In genomic region chr15:55283295-55284147, GRCh38 we compare ENCODE assay signal across 18 cellular contexts. TPM values are rescaled to one million over a fixed set of nuclear protein-coding genes. Genes with fewer than 3 reads are reported as not detected.
A peak's percentile ranks its signal among the peaks of the same experiment; 100 is the strongest.
DNase-seq lines count a peak whose midpoint lies in the region; ATAC-seq and TF ChIP-seq lines count a peak whose summit lies in the region.
"Had no signal": no experiment of that assay in that cellular context is flagged by ENCODE, and none has a peak within 500 bp of the region (broad histone marks: within the 10 kb centered on the region; RNA-seq: fewer than 3 reads in every experiment).

No MANE protein-coding gene starts in this region.

- intact Hi-C loops in activated CD8-positive, alpha-beta T cell treated with anti-CD3 and anti-CD28 coated beads for 36 hours (cut with micrococcal nuclease) = loop anchor here (2.0 kb wide), 1 partner anchor 61 kb away; no protein-coding TSS in a partner anchor
- intact Hi-C loops in left lung (cut with DNase I) = no loop called here

- POLR2A ChIA-PET in activated CD4-positive, alpha-beta T cell treated with anti-CD3 and anti-CD28 coated beads, Interleukin-2, amount 10 ng/mL, durations not matched to agents 7 days and 5 days (lab: Charles Lee) = no interaction called here
- POLR2A ChIA-PET in activated CD8-positive, alpha-beta T cell treated with anti-CD3 and anti-CD28 coated beads for 36 hours (lab: Charles Lee) = interaction anchor here (0.6 to 1.8 kb wide), 4 partner anchors 13 to 35 kb away, joined by 3 to 4 read pairs (median 4); partner anchors contain the start of genes PIGB and PIGBOS1

- no peak overlapping the region for H3K4me3 Mint-ChIP-seq in activated CD4-positive, alpha-beta T cell treated with anti-CD3 and anti-CD28 coated beads, Interleukin-2, amount 10 ng/mL, durations not matched to agents 7 days and 5 days
- peak overlapping the region; percentile 43 for H3K4me3 Mint-ChIP-seq in activated CD8-positive, alpha-beta T cell treated with anti-CD3 and anti-CD28 coated beads for 36 hours
- H3K4me3 Mint-ChIP-seq in stimulated activated naive CD8-positive, alpha-beta T cell treated with anti-CD3 and anti-CD28 coated beads, Interleukin-15, amount 100 ng/mL, for 72 hours = peak overlapping the region; percentile 77 to 95
- H3K4me3 Mint-ChIP-seq: neural progenitor cell had no signal

- CTCF ChIA-PET in activated CD4-positive, alpha-beta T cell treated with anti-CD3 and anti-CD28 coated beads, Interleukin-2, amount 10 ng/mL, durations not matched to agents 7 days and 5 days (lab: Charles Lee) = no interaction called here
- CTCF ChIA-PET in activated CD8-positive, alpha-beta T cell treated with anti-CD3 and anti-CD28 coated beads for 36 hours (lab: Charles Lee) = interaction anchor here (0.9 kb wide), 1 partner anchor 11 kb away, joined by 3 read pairs; no protein-coding TSS in a partner anchor

- H3K27ac Mint-ChIP-seq in activated CD4-positive, alpha-beta T cell treated with anti-CD3 and anti-CD28 coated beads, Interleukin-2, amount 10 ng/mL, durations not matched to agents 7 days and 5 days = peak overlapping the region; percentile 78
- peak overlapping the region; percentile 98 for H3K27ac Mint-ChIP-seq in activated CD8-positive, alpha-beta T cell treated with anti-CD3 and anti-CD28 coated beads for 36 hours
- H3K27ac Mint-ChIP-seq in stimulated activated naive CD8-positive, alpha-beta T cell treated with anti-CD3 and anti-CD28 coated beads, Interleukin-15, amount 100 ng/mL, for 72 hours = peak overlapping the region; percentile 42 to 91
- H3K27ac Mint-ChIP-seq: neural progenitor cell had no signal

- DNase-seq in activated CD4-positive, alpha-beta T cell treated with anti-CD3 and anti-CD28 coated beads, Interleukin-2, amount 10 ng/mL, durations not matched to agents 7 days and 5 days = no peak
- DNase-seq in activated CD4-positive, alpha-beta T cell treated with anti-CD3 and anti-CD28 coated beads for 1 hour = no peak
- DNase-seq in activated CD8-positive, alpha-beta T cell treated with anti-CD3 and anti-CD28 coated beads for 36 hours = no peak
- DNase-seq in left lung (peak in 1 of 2 donors; percentile 51), NCI-H1694 treated with DMSO at 0.1 percent for 48 hours (lab: John Stamatoyannopoulos, UW) (no peak)
- DNase-seq in stimulated activated naive CD8-positive, alpha-beta T cell treated with anti-CD3 and anti-CD28 coated beads, Interleukin-15, amount 100 ng/mL, for 72 hours = no peak
- DNase-seq: ACHN; activated CD4-positive, CD25-positive, alpha-beta regulatory T cell; activated gamma-delta T cell; glutamatergic neuron; H7; left colon; MG63 had no signal

- H3K36me3 ChIP-seq in left lung = no peaks in the 10 kb centered on the region
- H3K36me3 ChIP-seq: MG63, neural progenitor cell, suprapubic skin had no signal

- no peaks in the 10 kb centered on the region for H3K27me3 ChIP-seq in left lung
- H3K27me3 ChIP-seq: MG63, suprapubic skin had no signal

- no peak for TF ChIP-seq CTCF in activated CD8-positive, alpha-beta T cell treated with anti-CD3 and anti-CD28 coated beads for 36 hours (IDR thresholded peaks at IDR 0.05)
- no peak for TF ChIP-seq CTCF in left lung (IDR thresholded peaks at IDR 0.05)

- H3K9me3 Mint-ChIP-seq in activated CD4-positive, alpha-beta T cell treated with anti-CD3 and anti-CD28 coated beads, Interleukin-2, amount 10 ng/mL, durations not matched to agents 7 days and 5 days = no peaks in the 10 kb centered on the region
- H3K9me3 Mint-ChIP-seq in activated CD8-positive, alpha-beta T cell treated with anti-CD3 and anti-CD28 coated beads for 36 hours = no peaks in the 10 kb centered on the region
- H3K9me3 Mint-ChIP-seq in stimulated activated naive CD8-positive, alpha-beta T cell treated with anti-CD3 and anti-CD28 coated beads, Interleukin-15, amount 100 ng/mL, for 72 hours = no peaks in the 10 kb centered on the region
- H3K9me3 Mint-ChIP-seq: neural progenitor cell had no signal

- H3K4me3 ChIP-seq in left lung = no peak overlapping the region
- H3K4me3 ChIP-seq: MG63, neural progenitor cell, suprapubic skin had no signal

- H3K27me3 Mint-ChIP-seq in activated CD4-positive, alpha-beta T cell treated with anti-CD3 and anti-CD28 coated beads, Interleukin-2, amount 10 ng/mL, durations not matched to agents 7 days and 5 days = no peaks in the 10 kb centered on the region
- no peaks in the 10 kb centered on the region for H3K27me3 Mint-ChIP-seq in activated CD8-positive, alpha-beta T cell treated with anti-CD3 and anti-CD28 coated beads for 36 hours
- no peaks in the 10 kb centered on the region for H3K27me3 Mint-ChIP-seq in stimulated activated naive CD8-positive, alpha-beta T cell treated with anti-CD3 and anti-CD28 coated beads, Interleukin-15, amount 100 ng/mL, for 72 hours

- H3K4me1 ChIP-seq in left lung = peaks cover 39 to 99% of the 10 kb centered on the region in 2 donors
- H3K4me1 ChIP-seq: neural progenitor cell had no signal

- peak overlapping the region; percentile 75 to 82 for H3K27ac ChIP-seq in left lung
- H3K27ac ChIP-seq: epithelial cell of prostate, neural progenitor cell, suprapubic skin had no signal

- ATAC-seq in activated CD8-positive, alpha-beta T cell treated with anti-CD3 and anti-CD28 coated beads for 36 hours = no peak
- ATAC-seq in left lung (peak; percentile 80), GM19455 (IDR thresholded peaks at IDR 0.05; ENCODE audit: unreplicated experiment) (no peak), HG03521 (IDR thresholded peaks at IDR 0.05; ENCODE audit: unreplicated experiment) (no peak)
- no peak for ATAC-seq in stimulated activated naive CD8-positive, alpha-beta T cell treated with anti-CD3 and anti-CD28 coated beads, Interleukin-15, amount 100 ng/mL, for 72 hours
- ATAC-seq: left colon had no signal

- peaks cover 36% of the 10 kb centered on the region for H3K36me3 Mint-ChIP-seq in activated CD4-positive, alpha-beta T cell treated with anti-CD3 and anti-CD28 coated beads, Interleukin-2, amount 10 ng/mL, durations not matched to agents 7 days and 5 days (ENCODE audit: low read depth)
- H3K36me3 Mint-ChIP-seq in activated CD8-positive, alpha-beta T cell treated with anti-CD3 and anti-CD28 coated beads for 36 hours (ENCODE audit: low read depth) = peaks cover 73% of the 10 kb centered on the region
- H3K36me3 Mint-ChIP-seq: neural progenitor cell had no signal

- peaks cover 94% of the 10 kb centered on the region for H3K4me1 Mint-ChIP-seq in activated CD4-positive, alpha-beta T cell treated with anti-CD3 and anti-CD28 coated beads, Interleukin-2, amount 10 ng/mL, durations not matched to agents 7 days and 5 days
- H3K4me1 Mint-ChIP-seq in activated CD8-positive, alpha-beta T cell treated with anti-CD3 and anti-CD28 coated beads for 36 hours (ENCODE audit: low read depth) = peaks cover 84% of the 10 kb centered on the region
- H3K4me1 Mint-ChIP-seq in stimulated activated naive CD8-positive, alpha-beta T cell treated with anti-CD3 and anti-CD28 coated beads, Interleukin-15, amount 100 ng/mL, for 72 hours = peaks cover 100% of the 10 kb centered on the region

- H3K9me3 ChIP-seq in left lung = no peaks in the 10 kb centered on the region
- H3K9me3 ChIP-seq: MG63, suprapubic skin had no signal

RNA-seq across cellular contexts. Expression of gene RAB27A, which starts 6.1 kb away (rescaled TPM):
- 10 to 100 TPM; 63.4 to 65.8 TPM for total RNA-seq in activated CD4-positive, alpha-beta T cell treated with anti-CD3 and anti-CD28 coated beads, Interleukin-2, amount 10 ng/mL, durations not matched to agents 7 days and 5 days
- 100 to 1,000 TPM; 122 to 125 TPM for total RNA-seq in activated CD8-positive, alpha-beta T cell treated with anti-CD3 and anti-CD28 coated beads for 36 hours
- total RNA-seq in left lung = 10 to 100 TPM; 58.1 to 85.7 TPM

RNA-seq across cellular contexts. Expression of gene PIGBOS1, which starts 35.4 kb away (rescaled TPM):
- total RNA-seq in activated CD4-positive, alpha-beta T cell treated with anti-CD3 and anti-CD28 coated beads, Interleukin-2, amount 10 ng/mL, durations not matched to agents 7 days and 5 days = 10 to 100 TPM; 11.0 to 11.4 TPM
- 10 to 100 TPM; 10.5 to 13.2 TPM for total RNA-seq in activated CD8-positive, alpha-beta T cell treated with anti-CD3 and anti-CD28 coated beads for 36 hours
- total RNA-seq in left lung = 10 to 100 TPM in 1 of 2 donors, 1 to 10 TPM in 1; 9.8 to 12.7 TPM

RNA-seq across cellular contexts. Expression of gene PIGB, which starts 35.5 kb away (rescaled TPM):
- 10 to 100 TPM; 22.2 to 23.4 TPM for total RNA-seq in activated CD4-positive, alpha-beta T cell treated with anti-CD3 and anti-CD28 coated beads, Interleukin-2, amount 10 ng/mL, durations not matched to agents 7 days and 5 days
- 10 to 100 TPM; 14.0 to 17.5 TPM for total RNA-seq in activated CD8-positive, alpha-beta T cell treated with anti-CD3 and anti-CD28 coated beads for 36 hours
- total RNA-seq in left lung = 10 to 100 TPM; 13.6 to 17.6 TPM
